ENCODE assay signal across 16 cellular contexts in the genomic region with DNA sequence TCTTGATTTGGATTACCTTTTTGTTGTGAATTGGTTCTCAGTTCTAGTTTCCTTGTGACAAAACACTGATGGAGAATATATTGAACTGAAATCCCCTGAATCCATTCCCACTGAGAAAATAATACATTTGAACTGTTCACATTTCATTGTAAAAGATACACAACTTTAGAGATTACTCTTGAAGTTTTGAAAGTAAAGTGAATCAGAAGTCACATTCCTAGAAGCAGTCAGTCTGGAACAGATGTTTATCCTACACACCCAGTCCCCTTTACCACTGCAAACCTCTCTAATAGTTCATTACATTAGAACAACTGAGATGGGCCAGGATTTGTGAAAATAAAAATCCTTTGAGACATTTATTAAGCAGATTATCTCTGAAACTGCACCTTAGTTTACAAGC. TPM values are rescaled to one million over a fixed set of nuclear protein-coding genes. Genes with fewer than 3 reads are reported as not detected.
DNase-seq lines count a peak whose midpoint lies in the region; ATAC-seq and TF ChIP-seq lines count a peak whose summit lies in the region.
"Had no signal": no experiment of that assay in that cellular context is flagged by ENCODE, and none has a peak within 500 bp of the region (broad histone marks: within the 10 kb centered on the region; RNA-seq: fewer than 3 reads in every experiment).

No MANE protein-coding gene starts in this region.

- no peak for TF ChIP-seq CTCF in activated CD8-positive, alpha-beta T cell treated with anti-CD3 and anti-CD28 coated beads for 36 hours (IDR thresholded peaks at IDR 0.05)
- TF ChIP-seq CTCF in choroid plexus epithelial cell (conservative IDR thresholded peaks at IDR 0.05; ENCODE audit: low read depth, low read length) (no peak), foreskin keratinocyte (conservative IDR thresholded peaks at IDR 0.05) (no peak)

- H3K27ac ChIP-seq in temporal lobe (ENCODE audit: low read depth, low read length), result peak overlapping the region; percentile 92
- no peak overlapping the region for H3K27ac ChIP-seq in foreskin keratinocyte
- H3K27ac ChIP-seq: ascending aorta, SJSA1 had no signal

- peaks cover 11% of the 10 kb centered on the region for H3K4me1 ChIP-seq in foreskin keratinocyte

- intact Hi-C loops in activated CD8-positive, alpha-beta T cell treated with anti-CD3 and anti-CD28 coated beads for 36 hours (cut with micrococcal nuclease), result no loop called here

- no peak for DNase-seq in activated CD8-positive, alpha-beta T cell treated with anti-CD3 and anti-CD28 coated beads for 36 hours
- DNase-seq in activated CD8-positive, alpha-beta T cell treated with anti-CD3 and anti-CD28 coated beads, Interleukin-2, amount 10 ng/mL, durations not matched to agents 7 days and 5 days, result no peak
- peak; percentile 30 for DNase-seq in choroid plexus epithelial cell (ENCODE audit: low read depth)
- DNase-seq in midbrain (lab: John Stamatoyannopoulos, UW), result peak; percentile 9
- DNase-seq in foreskin keratinocyte, result no peak
- DNase-seq: activated CD4-positive, alpha-beta T cell treated with anti-CD3 and anti-CD28 coated beads, Interleukin-2, amount 50 U/mL, for 4 hours; CD8-positive, alpha-beta T cell; mesendoderm; posterior cingulate gyrus; upper lobe of left lung had no signal

- H3K9me3 Mint-ChIP-seq in activated CD8-positive, alpha-beta T cell treated with anti-CD3 and anti-CD28 coated beads for 36 hours, result no peaks in the 10 kb centered on the region
- no peaks in the 10 kb centered on the region for H3K9me3 Mint-ChIP-seq in activated CD8-positive, alpha-beta T cell treated with anti-CD3 and anti-CD28 coated beads, Interleukin-2, amount 10 ng/mL, durations not matched to agents 7 days and 5 days (ENCODE audit: insufficient read depth)
- H3K9me3 Mint-ChIP-seq: CD8-positive, alpha-beta T cell; dendritic cell treated with granulocyte-macrophage colony-stimulating factor and Interleukin-4, amounts not matched to agents 40 ng/mL and 50 ng/mL, for 4 days had no signal

- CTCF ChIA-PET in activated CD8-positive, alpha-beta T cell treated with anti-CD3 and anti-CD28 coated beads for 36 hours (lab: Charles Lee), result interaction anchor here (2.1 kb wide), 1 partner anchor 35 kb away, joined by 11 read pairs; no protein-coding TSS in a partner anchor
- CTCF ChIA-PET in activated CD8-positive, alpha-beta T cell treated with anti-CD3 and anti-CD28 coated beads, Interleukin-2, amount 10 ng/mL, durations not matched to agents 7 days and 5 days (lab: Charles Lee), result no interaction called here

- peak overlapping the region; percentile 48 for H3K27ac Mint-ChIP-seq in activated CD8-positive, alpha-beta T cell treated with anti-CD3 and anti-CD28 coated beads for 36 hours
- no peak overlapping the region for H3K27ac Mint-ChIP-seq in activated CD8-positive, alpha-beta T cell treated with anti-CD3 and anti-CD28 coated beads, Interleukin-2, amount 10 ng/mL, durations not matched to agents 7 days and 5 days
- H3K27ac Mint-ChIP-seq: CD8-positive, alpha-beta T cell; dendritic cell treated with granulocyte-macrophage colony-stimulating factor and Interleukin-4, amounts not matched to agents 40 ng/mL and 50 ng/mL, for 4 days had no signal

- H3K4me1 Mint-ChIP-seq in activated CD8-positive, alpha-beta T cell treated with anti-CD3 and anti-CD28 coated beads for 36 hours (ENCODE audit: low read depth), result peaks cover 53% of the 10 kb centered on the region
- peaks cover 37% of the 10 kb centered on the region for H3K4me1 Mint-ChIP-seq in activated CD8-positive, alpha-beta T cell treated with anti-CD3 and anti-CD28 coated beads, Interleukin-2, amount 10 ng/mL, durations not matched to agents 7 days and 5 days (ENCODE audit: low read depth)

- no peaks in the 10 kb centered on the region for H3K27me3 ChIP-seq in foreskin keratinocyte
- H3K27me3 ChIP-seq: ascending aorta, SJSA1, upper lobe of left lung had no signal

- H3K27me3 Mint-ChIP-seq in activated CD8-positive, alpha-beta T cell treated with anti-CD3 and anti-CD28 coated beads for 36 hours, result no peaks in the 10 kb centered on the region
- no peaks in the 10 kb centered on the region for H3K27me3 Mint-ChIP-seq in activated CD8-positive, alpha-beta T cell treated with anti-CD3 and anti-CD28 coated beads, Interleukin-2, amount 10 ng/mL, durations not matched to agents 7 days and 5 days (ENCODE audit: low read depth)
- H3K27me3 Mint-ChIP-seq: dendritic cell treated with granulocyte-macrophage colony-stimulating factor and Interleukin-4, amounts not matched to agents 40 ng/mL and 50 ng/mL, for 4 days had no signal

- POLR2A ChIA-PET in activated CD8-positive, alpha-beta T cell treated with anti-CD3 and anti-CD28 coated beads for 36 hours (lab: Charles Lee), result interaction anchor here (0.5 to 1.3 kb wide), 3 partner anchors 45 to 317 kb away, joined by 3 read pairs; no protein-coding TSS in a partner anchor
- POLR2A ChIA-PET in activated CD8-positive, alpha-beta T cell treated with anti-CD3 and anti-CD28 coated beads, Interleukin-2, amount 10 ng/mL, durations not matched to agents 7 days and 5 days (lab: Charles Lee), result no interaction called here

- H3K36me3 Mint-ChIP-seq in activated CD8-positive, alpha-beta T cell treated with anti-CD3 and anti-CD28 coated beads for 36 hours (ENCODE audit: low read depth), result no peaks in the 10 kb centered on the region
- H3K36me3 Mint-ChIP-seq in activated CD8-positive, alpha-beta T cell treated with anti-CD3 and anti-CD28 coated beads, Interleukin-2, amount 10 ng/mL, durations not matched to agents 7 days and 5 days (ENCODE audit: low read depth), result peaks cover 4% of the 10 kb centered on the region

- H3K4me3 Mint-ChIP-seq in activated CD8-positive, alpha-beta T cell treated with anti-CD3 and anti-CD28 coated beads for 36 hours, result no peak overlapping the region
- H3K4me3 Mint-ChIP-seq in activated CD8-positive, alpha-beta T cell treated with anti-CD3 and anti-CD28 coated beads, Interleukin-2, amount 10 ng/mL, durations not matched to agents 7 days and 5 days, result no peak overlapping the region
- H3K4me3 Mint-ChIP-seq: dendritic cell treated with granulocyte-macrophage colony-stimulating factor and Interleukin-4, amounts not matched to agents 40 ng/mL and 50 ng/mL, for 4 days had no signal

- ATAC-seq in activated CD8-positive, alpha-beta T cell treated with anti-CD3 and anti-CD28 coated beads for 36 hours, result no peak
- no peak for ATAC-seq in activated CD8-positive, alpha-beta T cell treated with anti-CD3 and anti-CD28 coated beads, Interleukin-2, amount 10 ng/mL, durations not matched to agents 7 days and 5 days
- ATAC-seq in HG03196 (IDR thresholded peaks at IDR 0.05; ENCODE audit: unreplicated experiment), result no peak
- no peak for ATAC-seq in foreskin keratinocyte
- ATAC-seq in HG02884 (IDR thresholded peaks at IDR 0.05; ENCODE audit: unreplicated experiment), result no peak
- ATAC-seq: CD8-positive, alpha-beta T cell had no signal

- no peak overlapping the region for H3K4me3 ChIP-seq in choroid plexus epithelial cell (ENCODE audit: low read depth, low read length)
- H3K4me3 ChIP-seq: ascending aorta, SJSA1, upper lobe of left lung had no signal

RNA-seq across cellular contexts. Expression of a gene that starts 3.4 kb away (rescaled TPM):
- 10 to 100 TPM; 45.8 to 57.1 TPM for total RNA-seq in activated CD8-positive, alpha-beta T cell treated with anti-CD3 and anti-CD28 coated beads for 36 hours
- 10 to 100 TPM; 37.4 to 44.7 TPM for total RNA-seq in activated CD8-positive, alpha-beta T cell treated with anti-CD3 and anti-CD28 coated beads, Interleukin-2, amount 10 ng/mL, durations not matched to agents 7 days and 5 days
- total RNA-seq in temporal lobe (674 TPM), foreskin keratinocyte (20.5 and 23.1 TPM in 2 replicates)
- polyA plus RNA-seq in foreskin keratinocyte, result 7.6 and 9.9 TPM in 2 replicates

Comparison
In these comparisons a context has a peak if more than half of its experiments do, and no peak if none do; other contexts are left out.
1. DNase-seq: peak in choroid plexus epithelial cell (single experiment) and midbrain (single experiment); none in activated CD8-positive, alpha-beta T cell treated with anti-CD3 and anti-CD28 coated beads for 36 hours (single experiment), activated CD8-positive, alpha-beta T cell treated with anti-CD3 and anti-CD28 coated beads, Interleukin-2, amount 10 ng/mL, durations not matched to agents 7 days and 5 days (single experiment) and foreskin keratinocyte (0 of 2).
2. RNA of a gene that starts 3.4 kb away (total RNA-seq): 674 TPM in temporal lobe (single experiment); 45.8 to 57.1 TPM in activated CD8-positive, alpha-beta T cell treated with anti-CD3 and anti-CD28 coated beads for 36 hours, 37.4 to 44.7 TPM in activated CD8-positive, alpha-beta T cell treated with anti-CD3 and anti-CD28 coated beads, Interleukin-2, amount 10 ng/mL, durations not matched to agents 7 days and 5 days and 20.5 to 23.1 TPM in foreskin keratinocyte; every median in the first group is over 10 times any median in the second.